8 cellular contexts compared by ENCODE assay signal in the genomic region with DNA sequence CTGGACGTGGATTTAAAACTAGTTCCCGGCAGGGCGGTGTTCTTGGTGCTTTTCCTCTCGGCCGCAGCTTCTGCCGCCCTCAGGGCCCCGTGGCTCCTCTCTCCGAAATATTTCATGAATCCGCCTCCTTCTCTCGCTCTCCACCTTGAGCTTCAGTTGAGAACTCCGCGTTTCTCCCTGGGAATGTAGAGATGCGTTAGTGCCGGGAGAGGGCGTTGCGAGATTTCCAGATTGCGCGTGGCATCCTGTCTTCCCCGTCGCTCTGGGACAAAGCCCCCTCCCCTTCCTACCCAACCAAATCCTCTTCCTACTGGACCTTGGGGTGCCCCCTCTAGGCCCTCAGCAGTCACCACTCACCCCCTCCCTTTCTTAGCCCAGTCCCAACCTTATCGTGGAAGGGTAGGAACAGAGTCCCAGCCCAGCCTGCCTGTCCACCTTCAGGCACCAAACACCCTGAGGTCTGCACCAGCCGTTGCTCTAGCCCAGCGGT. TPM values are rescaled to one million over a fixed set of nuclear protein-coding genes. Genes with fewer than 3 reads are reported as not detected.
DNase-seq lines count a peak whose midpoint lies in the region; ATAC-seq, FAIRE-seq and TF ChIP-seq lines count a peak whose summit lies in the region.

No MANE protein-coding gene starts in this region.

- no peaks in the 10 kb centered on the region for H3K36me3 Mint-ChIP-seq in activated T-helper 1 cell treated with anti-CD3 and anti-CD28 coated beads, Interleukin-12 subunit alpha, Interleukin-12 subunit beta, Interleukin-2, Interleukin-4 antibody, amounts not matched to agents 30 ng/mL and 10 ng/mL and 1 ng/mL, durations not matched to agents 14 hours and 24 hours and 36 hours (ENCODE audit: low read depth)

- H3K79me2 ChIP-seq in HCT116 (ENCODE audit: insufficient read depth, low read length): no peaks in the 10 kb centered on the region

- H3K4me3 ChIP-seq in HCT116 (replicated peaks in 1 of 2; ENCODE audit: low read depth in 1 of 2, low read length in 2 of 2): peak overlapping the region; percentile 15 to 35

- H3K27me3 ChIP-seq in HCT116 (ENCODE audit: insufficient read depth, low read length): no peaks in the 10 kb centered on the region

- H3K9me2 ChIP-seq in HCT116 (ENCODE audit: insufficient read depth): no peaks in the 10 kb centered on the region

- intact Hi-C loops in HCT116 (cut with micrococcal nuclease): loop anchor here (1.0 to 5.0 kb wide), 3 partner anchors 93 to 477 kb away; no protein-coding TSS in a partner anchor
- intact Hi-C loops in activated T-helper 1 cell treated with anti-CD3 and anti-CD28 coated beads, Interleukin-12 subunit alpha, Interleukin-12 subunit beta, Interleukin-2, Interleukin-4 antibody, amounts not matched to agents 30 ng/mL and 10 ng/mL and 1 ng/mL, durations not matched to agents 14 hours and 24 hours and 36 hours (cut with micrococcal nuclease): loop anchor here (1.0 to 2.0 kb wide), 2 partner anchors 61 to 273 kb away; no protein-coding TSS in a partner anchor

- no peaks in the 10 kb centered on the region for H3K36me3 ChIP-seq in HCT116 (ENCODE audit: control insufficient read depth in 1 of 2, insufficient read depth in 2 of 2, low read length in 2 of 2)

- no peak for TF ChIP-seq POLR2A in HCT116 (IDR thresholded peaks at IDR 0.05; ENCODE audit: borderline replicate concordance, extremely low read depth, insufficient read depth, insufficient read length)

- peak overlapping the region; percentile 70 for H2AFZ ChIP-seq in HCT116 (ENCODE audit: low read depth, low read length, poor library complexity, severe bottlenecking)

- peaks cover 13% of the 10 kb centered on the region for H3K27me3 Mint-ChIP-seq in activated T-helper 1 cell treated with anti-CD3 and anti-CD28 coated beads, Interleukin-12 subunit alpha, Interleukin-12 subunit beta, Interleukin-2, Interleukin-4 antibody, amounts not matched to agents 30 ng/mL and 10 ng/mL and 1 ng/mL, durations not matched to agents 14 hours and 24 hours and 36 hours (ENCODE audit: insufficient read depth)

- peaks cover 10% of the 10 kb centered on the region for H3K9me3 Mint-ChIP-seq in activated T-helper 1 cell treated with anti-CD3 and anti-CD28 coated beads, Interleukin-12 subunit alpha, Interleukin-12 subunit beta, Interleukin-2, Interleukin-4 antibody, amounts not matched to agents 30 ng/mL and 10 ng/mL and 1 ng/mL, durations not matched to agents 14 hours and 24 hours and 36 hours

- H3K4me2 ChIP-seq in HCT116 (ENCODE audit: low read length): peak overlapping the region; percentile 76

- peaks cover 29 to 44% of the 10 kb centered on the region in 2 experiments for H3K4me1 ChIP-seq in HCT116 (ENCODE audit: control insufficient read depth in 1 of 2, insufficient read depth in 2 of 2, low read length in 2 of 2)

- POLR2A ChIA-PET in HCT116 (lab: Charles Lee): interaction anchor here (0.9 to 1.4 kb wide), 5 partner anchors 8 to 457 kb away, joined by 3 to 6 read pairs (median 3); no protein-coding TSS in a partner anchor

- peak overlapping the region; percentile 4 for H3K4me3 Mint-ChIP-seq in activated T-helper 1 cell treated with anti-CD3 and anti-CD28 coated beads, Interleukin-12 subunit alpha, Interleukin-12 subunit beta, Interleukin-2, Interleukin-4 antibody, amounts not matched to agents 30 ng/mL and 10 ng/mL and 1 ng/mL, durations not matched to agents 14 hours and 24 hours and 36 hours

- peak; percentile 78 for ATAC-seq in HCT116
- peak; percentile 26 for ATAC-seq in left lobe of liver
- no peak for ATAC-seq in GM18861 (IDR thresholded peaks at IDR 0.05; ENCODE audit: unreplicated experiment)
- ATAC-seq in GM21528 (IDR thresholded peaks at IDR 0.05; ENCODE audit: low FRiP score, unreplicated experiment): no peak

- H3K9ac ChIP-seq in HCT116 (ENCODE audit: low read length): peak overlapping the region; percentile 33

- CTCF ChIA-PET in HCT116 (lab: Charles Lee): interaction anchor here (0.6 to 3.8 kb wide), 27 partner anchors 8 to 629 kb away, joined by 3 to 44 read pairs (median 4); a partner anchor contains a TSS

- H3K27ac Mint-ChIP-seq in activated T-helper 1 cell treated with anti-CD3 and anti-CD28 coated beads, Interleukin-12 subunit alpha, Interleukin-12 subunit beta, Interleukin-2, Interleukin-4 antibody, amounts not matched to agents 30 ng/mL and 10 ng/mL and 1 ng/mL, durations not matched to agents 14 hours and 24 hours and 36 hours: no peak overlapping the region

- FAIRE-seq in D721Med (lab: Jason Lieb, UNC): no peak

- peak; percentile 67 for TF ChIP-seq RAD21 in HCT116 (IDR thresholded peaks at IDR 0.05; ENCODE audit: low read depth)

- H3K27ac ChIP-seq in HCT116 (ENCODE audit: low read depth, low read length): peak overlapping the region; percentile 3; the same call in 1 of the 2 replicates

- RAD21 ChIA-PET in HCT116 (lab: Charles Lee; ENCODE audit: low non-redundant PET in 1 of 2, low total read pairs in 2 of 2, uncharacterized antibody in 2 of 2, unreplicated experiment in 2 of 2): interaction anchor here (0.8 to 1.5 kb wide), 3 partner anchors 34 to 60 kb away, joined by 3 to 5 read pairs (median 3); no protein-coding TSS in a partner anchor

- TF ChIP-seq CTCF in D721Med (IDR thresholded peaks at IDR 0.05; ENCODE audit: insufficient read depth, missing control alignments) (peak; percentile 32), HCT116 (IDR thresholded peaks at IDR 0.05 in 2 of 3, conservative IDR thresholded peaks at IDR 0.05 in 1 of 3; ENCODE audit: borderline replicate concordance in 1 of 3, insufficient read depth in 1 of 3, low read depth in 2 of 3, low read length in 2 of 3) (peak; percentile 74 to 82 (median 81))

- H4K20me1 ChIP-seq in HCT116 (ENCODE audit: insufficient read depth): no peaks in the 10 kb centered on the region

- DNase-seq in D721Med (ENCODE audit: insufficient read length, low spot score) (no peak), HCT116 (ENCODE audit: low read depth, low spot score) (peak; percentile 54), left lobe of liver (ENCODE audit: low spot score) (no peak), putamen (ENCODE audit: low spot score) (no peak)
- no peak for DNase-seq in activated T-helper 1 cell treated with anti-CD3 and anti-CD28 coated beads, Interleukin-12 subunit alpha, Interleukin-12 subunit beta, Interleukin-2, Interleukin-4 antibody, amounts not matched to agents 30 ng/mL and 10 ng/mL and 1 ng/mL, durations not matched to agents 14 hours and 24 hours and 36 hours (ENCODE audit: low spot score)
- DNase-seq in stimulated activated CD4-positive, alpha-beta T cell treated with anti-CD3 and anti-CD28 coated beads, Interleukin-12 subunit alpha, Interleukin-12 subunit beta, amount 100 ng/mL, for 4 hours: no peak

- H3K4me1 Mint-ChIP-seq in activated T-helper 1 cell treated with anti-CD3 and anti-CD28 coated beads, Interleukin-12 subunit alpha, Interleukin-12 subunit beta, Interleukin-2, Interleukin-4 antibody, amounts not matched to agents 30 ng/mL and 10 ng/mL and 1 ng/mL, durations not matched to agents 14 hours and 24 hours and 36 hours (ENCODE audit: low read depth): peaks cover 39% of the 10 kb centered on the region

- peaks cover 0 to 11% of the 10 kb centered on the region in 2 experiments; a peak in 1 of 4 replicates for H3K9me3 ChIP-seq in HCT116 (ENCODE audit: control insufficient read depth in 1 of 2, insufficient read depth in 1 of 2, low read depth in 1 of 2, low read length in 2 of 2)

- no TSS peak for BruUV-seq in HCT116 (replicated peaks; lab: Mats Ljungman, UMichigan)

TF ChIP-seq in HCT116, 20 proteins besides CTCF, POLR2A, EP300 and RAD21:
- TF ChIP-seq EZH2phosphoT487 (IDR thresholded peaks at IDR 0.05; ENCODE audit: borderline replicate concordance) (no peak), TCF7L2 (IDR thresholded peaks at IDR 0.05; ENCODE audit: borderline replicate concordance, extremely low read depth, insufficient read depth, insufficient read length) (no peak), SIN3A (IDR thresholded peaks at IDR 0.05; ENCODE audit: low read depth) (no peak), ELF1 (IDR thresholded peaks at IDR 0.05; ENCODE audit: borderline replicate concordance, low read depth) (no peak), SP1 (IDR thresholded peaks at IDR 0.05; ENCODE audit: low read depth) (no peak), YY1 (IDR thresholded peaks at IDR 0.05; ENCODE audit: extremely low read depth, insufficient replicate concordance, low read depth, low read length) (peak; percentile 13)
- TF ChIP-seq, protein P1, sequence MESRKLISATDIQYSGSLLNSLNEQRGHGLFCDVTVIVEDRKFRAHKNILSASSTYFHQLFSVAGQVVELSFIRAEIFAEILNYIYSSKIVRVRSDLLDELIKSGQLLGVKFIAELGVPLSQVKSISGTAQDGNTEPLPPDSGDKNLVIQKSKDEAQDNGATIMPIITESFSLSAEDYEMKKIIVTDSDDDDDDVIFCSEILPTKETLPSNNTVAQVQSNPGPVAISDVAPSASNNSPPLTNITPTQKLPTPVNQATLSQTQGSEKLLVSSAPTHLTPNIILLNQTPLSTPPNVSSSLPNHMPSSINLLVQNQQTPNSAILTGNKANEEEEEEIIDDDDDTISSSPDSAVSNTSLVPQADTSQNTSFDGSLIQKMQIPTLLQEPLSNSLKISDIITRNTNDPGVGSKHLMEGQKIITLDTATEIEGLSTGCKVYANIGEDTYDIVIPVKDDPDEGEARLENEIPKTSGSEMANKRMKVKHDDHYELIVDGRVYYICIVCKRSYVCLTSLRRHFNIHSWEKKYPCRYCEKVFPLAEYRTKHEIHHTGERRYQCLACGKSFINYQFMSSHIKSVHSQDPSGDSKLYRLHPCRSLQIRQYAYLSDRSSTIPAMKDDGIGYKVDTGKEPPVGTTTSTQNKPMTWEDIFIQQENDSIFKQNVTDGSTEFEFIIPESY (IDR thresholded peaks at IDR 0.05; ENCODE audit: extremely low read depth, insufficient replicate concordance, low read length): peak; percentile 64
TF ChIP-seq in HCT116: peak in this region for 2.

RNA-seq across cellular contexts. Expression of a gene that starts 15.5 kb away (rescaled TPM):
- total RNA-seq in HCT116 (2021; ENCODE audit: unreplicated experiment) (62.0 TPM), left lobe of liver (4.5 TPM)
- polyA plus RNA-seq in HCT116 (2012): 122 and 124 TPM in 2 replicates
- total RNA-seq in activated T-helper 1 cell treated with anti-CD3 and anti-CD28 coated beads, Interleukin-12 subunit alpha, Interleukin-12 subunit beta, Interleukin-2, Interleukin-4 antibody, amounts not matched to agents 30 ng/mL and 10 ng/mL and 1 ng/mL, durations not matched to agents 14 hours and 24 hours and 36 hours: 592 and 614 TPM in 2 replicates

RNA-seq across cellular contexts. Expression of a gene that starts 22.7 kb away (rescaled TPM):
- 3.8 TPM for total RNA-seq in HCT116 (2021; ENCODE audit: unreplicated experiment)
- 4.9 and 6.4 TPM in 2 replicates for polyA plus RNA-seq in HCT116 (2012)
- total RNA-seq in activated T-helper 1 cell treated with anti-CD3 and anti-CD28 coated beads, Interleukin-12 subunit alpha, Interleukin-12 subunit beta, Interleukin-2, Interleukin-4 antibody, amounts not matched to agents 30 ng/mL and 10 ng/mL and 1 ng/mL, durations not matched to agents 14 hours and 24 hours and 36 hours: 49.5 and 57.1 TPM in 2 replicates
- total RNA-seq in left lobe of liver: 5.2 TPM

RNA-seq across cellular contexts. Expression of a gene that starts 47.3 kb away (rescaled TPM):
- total RNA-seq in HCT116 (2021; ENCODE audit: unreplicated experiment) (not detected), left lobe of liver (not detected)
- polyA plus RNA-seq in HCT116 (2012): 0.04 TPM in 1 of 2 replicates, not detected in the other
- total RNA-seq in activated T-helper 1 cell treated with anti-CD3 and anti-CD28 coated beads, Interleukin-12 subunit alpha, Interleukin-12 subunit beta, Interleukin-2, Interleukin-4 antibody, amounts not matched to agents 30 ng/mL and 10 ng/mL and 1 ng/mL, durations not matched to agents 14 hours and 24 hours and 36 hours: 2.3 TPM in 2 replicates

Comparison
In these comparisons a context has a peak if more than half of its experiments do, and no peak if none do; other contexts are left out.
1. ATAC-seq: peak in HCT116 (single experiment) and left lobe of liver (single experiment); none in GM18861 (single experiment) and GM21528 (single experiment).
2. RNA of a gene that starts 15.5 kb away (total RNA-seq): 592 to 614 TPM in activated T-helper 1 cell treated with anti-CD3 and anti-CD28 coated beads, Interleukin-12 subunit alpha, Interleukin-12 subunit beta, Interleukin-2, Interleukin-4 antibody, amounts not matched to agents 30 ng/mL and 10 ng/mL and 1 ng/mL, durations not matched to agents 14 hours and 24 hours and 36 hours and 62.0 TPM in HCT116 (single experiment); 4.5 TPM in left lobe of liver (single experiment); every median in the first group is over 10 times any median in the second.